ENCODE assay signal across 10 cellular contexts in genomic region chr2:136051001-136051724, GRCh38.
DNase-seq lines count a peak whose midpoint lies in the region; ATAC-seq and TF ChIP-seq lines count a peak whose summit lies in the region.
"Had no signal": no experiment of that assay in that cellular context is flagged by ENCODE, and none has a peak within 500 bp of the region (broad histone marks: within the 10 kb centered on the region; RNA-seq: fewer than 3 reads in every experiment).

No MANE protein-coding gene starts in this region.

- WGBS in esophagus muscularis mucosa, result 85% methylated on average over 2 of the region's 2 CpGs

- no peaks in the 10 kb centered on the region for H3K4me1 ChIP-seq in esophagus muscularis mucosa

- in situ Hi-C loops in GM13976 (cut with MboI; ENCODE audit: low sequenced_read_pairs, unreplicated experiment), result no loop called here

- no peak for TF ChIP-seq EP300 in esophagus muscularis mucosa (IDR thresholded peaks at IDR 0.05)

- H3K4me3 ChIP-seq in esophagus muscularis mucosa, result no peak overlapping the region
- H3K4me3 ChIP-seq: neural progenitor cell had no signal

- H3K4me1 Mint-ChIP-seq in activated T-helper 1 cell treated with anti-CD3 and anti-CD28 coated beads, Interleukin-12 subunit alpha, Interleukin-12 subunit beta, Interleukin-2, Interleukin-4 antibody, amounts not matched to agents 30 ng/mL and 10 ng/mL and 1 ng/mL, durations not matched to agents 14 hours and 24 hours and 36 hours (ENCODE audit: low read depth), result peaks cover 90% of the 10 kb centered on the region
- no peaks in the 10 kb centered on the region for H3K4me1 Mint-ChIP-seq in type B pancreatic cell (ENCODE audit: unreplicated experiment)

- ATAC-seq in GM18498 (IDR thresholded peaks at IDR 0.05; ENCODE audit: unreplicated experiment) (peak; percentile 46), GM21360 (IDR thresholded peaks at IDR 0.05; ENCODE audit: unreplicated experiment) (peak; percentile 32), HG03103 (IDR thresholded peaks at IDR 0.05; ENCODE audit: low read depth, unreplicated experiment) (peak; percentile 44), GM21717 (IDR thresholded peaks at IDR 0.05; ENCODE audit: unreplicated experiment) (no peak)

- H3K4me3 Mint-ChIP-seq in activated T-helper 1 cell treated with anti-CD3 and anti-CD28 coated beads, Interleukin-12 subunit alpha, Interleukin-12 subunit beta, Interleukin-2, Interleukin-4 antibody, amounts not matched to agents 30 ng/mL and 10 ng/mL and 1 ng/mL, durations not matched to agents 14 hours and 24 hours and 36 hours, result peak overlapping the region; percentile 40
- no peak overlapping the region for H3K4me3 Mint-ChIP-seq in type B pancreatic cell
- H3K4me3 Mint-ChIP-seq: neural progenitor cell had no signal

- peaks cover 12% of the 10 kb centered on the region for H3K36me3 Mint-ChIP-seq in activated T-helper 1 cell treated with anti-CD3 and anti-CD28 coated beads, Interleukin-12 subunit alpha, Interleukin-12 subunit beta, Interleukin-2, Interleukin-4 antibody, amounts not matched to agents 30 ng/mL and 10 ng/mL and 1 ng/mL, durations not matched to agents 14 hours and 24 hours and 36 hours (ENCODE audit: low read depth)
- no peaks in the 10 kb centered on the region for H3K36me3 Mint-ChIP-seq in type B pancreatic cell

- no peak for TF ChIP-seq POLR2A in esophagus muscularis mucosa (IDR thresholded peaks at IDR 0.05; ENCODE audit: low read depth)

- H3K27me3 Mint-ChIP-seq in activated T-helper 1 cell treated with anti-CD3 and anti-CD28 coated beads, Interleukin-12 subunit alpha, Interleukin-12 subunit beta, Interleukin-2, Interleukin-4 antibody, amounts not matched to agents 30 ng/mL and 10 ng/mL and 1 ng/mL, durations not matched to agents 14 hours and 24 hours and 36 hours (ENCODE audit: insufficient read depth), result no peaks in the 10 kb centered on the region
- peaks cover 4% of the 10 kb centered on the region for H3K27me3 Mint-ChIP-seq in type B pancreatic cell

- H3K9me3 Mint-ChIP-seq in activated T-helper 1 cell treated with anti-CD3 and anti-CD28 coated beads, Interleukin-12 subunit alpha, Interleukin-12 subunit beta, Interleukin-2, Interleukin-4 antibody, amounts not matched to agents 30 ng/mL and 10 ng/mL and 1 ng/mL, durations not matched to agents 14 hours and 24 hours and 36 hours, result peaks cover 9% of the 10 kb centered on the region
- peaks cover 6% of the 10 kb centered on the region for H3K9me3 Mint-ChIP-seq in type B pancreatic cell

- DNase-seq in activated T-helper 1 cell treated with anti-CD3 and anti-CD28 coated beads, Interleukin-12 subunit alpha, Interleukin-12 subunit beta, Interleukin-2, Interleukin-4 antibody, amounts not matched to agents 30 ng/mL and 10 ng/mL and 1 ng/mL, durations not matched to agents 14 hours and 24 hours and 36 hours (ENCODE audit: low spot score), result peak; percentile 14
- DNase-seq in GM13976 (ENCODE audit: low spot score), result no peak
- DNase-seq in esophagus muscularis mucosa (ENCODE audit: extremely low spot score), result no peak
- DNase-seq in type B pancreatic cell (ENCODE audit: extremely low spot score, unreplicated experiment), result no peak
- DNase-seq: T1000 had no signal

- TF ChIP-seq CTCF in GM13976 (IDR thresholded peaks at IDR 0.05; ENCODE audit: borderline replicate concordance, control extremely low read depth, extremely low read depth, insufficient read depth, missing control alignments) (no peak), esophagus muscularis mucosa (IDR thresholded peaks at IDR 0.05) (no peak), type B pancreatic cell (conservative IDR thresholded peaks at IDR 0.05) (no peak)

- H3K9me3 ChIP-seq in esophagus muscularis mucosa, result no peaks in the 10 kb centered on the region

- intact Hi-C loops in activated T-helper 1 cell treated with anti-CD3 and anti-CD28 coated beads, Interleukin-12 subunit alpha, Interleukin-12 subunit beta, Interleukin-2, Interleukin-4 antibody, amounts not matched to agents 30 ng/mL and 10 ng/mL and 1 ng/mL, durations not matched to agents 14 hours and 24 hours and 36 hours (cut with micrococcal nuclease), result no loop called here
- intact Hi-C loops in esophagus muscularis mucosa (cut with DNase I), result no loop called here

- peak overlapping the region; percentile 81 for H3K27ac Mint-ChIP-seq in activated T-helper 1 cell treated with anti-CD3 and anti-CD28 coated beads, Interleukin-12 subunit alpha, Interleukin-12 subunit beta, Interleukin-2, Interleukin-4 antibody, amounts not matched to agents 30 ng/mL and 10 ng/mL and 1 ng/mL, durations not matched to agents 14 hours and 24 hours and 36 hours
- H3K27ac Mint-ChIP-seq in type B pancreatic cell, result no peak overlapping the region
- H3K27ac Mint-ChIP-seq: neural progenitor cell had no signal

- H3K27ac ChIP-seq in esophagus muscularis mucosa (replicated peaks in 1 of 4), result no peak overlapping the region
- H3K27ac ChIP-seq: neural progenitor cell had no signal

- no peaks in the 10 kb centered on the region for H3K27me3 ChIP-seq in esophagus muscularis mucosa
- H3K27me3 ChIP-seq: neural progenitor cell had no signal

- H3K36me3 ChIP-seq in esophagus muscularis mucosa, result no peaks in the 10 kb centered on the region
- H3K36me3 ChIP-seq: neural progenitor cell had no signal
